29 cellular contexts compared by ENCODE assay signal in genomic region chr1:19554090-19554489, GRCh38.
"Had no signal": no experiment of that assay in that cellular context is flagged by ENCODE, and none has a peak within 500 bp of the region (broad histone marks: within the 10 kb centered on the region; RNA-seq: fewer than 3 reads in every experiment).

No MANE protein-coding gene starts in this region.

- H3K9me3 ChIP-seq: colonic mucosa, esophagus muscularis mucosa, esophagus squamous epithelium, gastrocnemius medialis, gastroesophageal sphincter, heart left ventricle had no signal

- DNase-seq: colonic mucosa; cortex of kidney; dermis blood vessel endothelial cell; dorsolateral prefrontal cortex; effector CD4-positive, alpha-beta T cell; effector CD8-positive, alpha-beta T cell; effector memory CD4-positive, alpha-beta T cell; effector memory CD8-positive, alpha-beta T cell; endodermal cell; erythroblast; esophagus squamous epithelium; foreskin fibroblast; foreskin keratinocyte; foreskin melanocyte; gastrocnemius medialis; glutamatergic neuron; head of caudate nucleus; heart left ventricle; heart right ventricle had no signal

- H3K4me1 ChIP-seq: colonic mucosa, esophagus squamous epithelium, foreskin keratinocyte, gastrocnemius medialis had no signal

- H3K4me3 ChIP-seq: colonic mucosa, coronary artery, dorsolateral prefrontal cortex, esophagus muscularis mucosa, esophagus squamous epithelium, gastrocnemius medialis, gastroesophageal sphincter, heart left ventricle, heart right ventricle had no signal

- H3K4me3 Mint-ChIP-seq: dendritic cell treated with granulocyte-macrophage colony-stimulating factor and Interleukin-4, amounts not matched to agents 40 ng/mL and 50 ng/mL, for 4 days; effector memory CD8-positive, alpha-beta T cell; endodermal cell had no signal

- H3K4me1 Mint-ChIP-seq: endodermal cell had no signal

- H3K36me3 ChIP-seq: colonic mucosa, esophagus muscularis mucosa, esophagus squamous epithelium, gastrocnemius medialis, gastroesophageal sphincter, heart left ventricle, heart right ventricle had no signal

- FAIRE-seq: colon, endometrium, endothelial cell of umbilical vein, frontal cortex had no signal

- H3K27ac ChIP-seq: colonic mucosa, coronary artery, dorsolateral prefrontal cortex, epithelial cell of prostate, esophagus muscularis mucosa, esophagus squamous epithelium, foreskin keratinocyte, gastrocnemius medialis, gastroesophageal sphincter, heart left ventricle, heart right ventricle had no signal

- H3K27ac Mint-ChIP-seq: dendritic cell treated with granulocyte-macrophage colony-stimulating factor and Interleukin-4, amounts not matched to agents 40 ng/mL and 50 ng/mL, for 4 days; effector memory CD8-positive, alpha-beta T cell; endodermal cell had no signal

- ATAC-seq: effector memory CD8-positive, alpha-beta T cell; esophagus mucosa; foreskin keratinocyte; gastrocnemius medialis; gastroesophageal sphincter; heart left ventricle; heart right ventricle had no signal

- H3K27me3 ChIP-seq: colonic mucosa, dorsolateral prefrontal cortex, esophagus muscularis mucosa, esophagus squamous epithelium, gastrocnemius medialis, gastroesophageal sphincter, heart left ventricle, heart right ventricle had no signal
